ENCODE assay signal across 13 cellular contexts in genomic region chr2:134191835-134192234, GRCh38.
DNase-seq lines count a peak whose midpoint lies in the region; ATAC-seq, FAIRE-seq and TF ChIP-seq lines count a peak whose summit lies in the region.
"Had no signal": no experiment of that assay in that cellular context is flagged by ENCODE, and none has a peak within 500 bp of the region (broad histone marks: within the 10 kb centered on the region; RNA-seq: fewer than 3 reads in every experiment).

No MANE protein-coding gene starts in this region.

- H3K27me3 Mint-ChIP-seq in GM23338 (ENCODE audit: insufficient read depth, low read depth, poor library complexity) = peaks cover under 1% of the 10 kb centered on the region
- H3K27me3 Mint-ChIP-seq: CD4-positive, alpha-beta T cell had no signal

- H3K4me3 ChIP-seq in GM23338 = no peak overlapping the region
- H3K4me3 ChIP-seq in GM12878 = no peak overlapping the region
- H3K4me3 ChIP-seq in kidney (ENCODE audit: low read length in 2 of 2) = no peak overlapping the region
- no peak overlapping the region for H3K4me3 ChIP-seq in mammary epithelial cell (replicated peaks in 1 of 3; ENCODE audit: insufficient read depth in 1 of 3, low read depth in 2 of 3, low read length in 3 of 3)

- TF ChIP-seq POLR2A in GM12878 (IDR thresholded peaks at IDR 0.05; ENCODE audit: low read depth, low read length) = no peak

- H3K9ac ChIP-seq in GM12878 (ENCODE audit: control insufficient read depth, insufficient read depth, low read length) (no peak overlapping the region), kidney (ENCODE audit: low read length in 2 of 2) (no peak overlapping the region), mammary epithelial cell (ENCODE audit: insufficient read depth, low read length) (no peak overlapping the region)

- DNase-seq in GM23338 (ENCODE audit: low spot score) (no peak), GM12878 (ENCODE audit: low read depth, low spot score) (no peak), kidney (peak; percentile 61), Right ventricle myocardium superior (no peak), mammary epithelial cell (no peak), GM10248 (ENCODE audit: extremely low spot score) (no peak), NOMO-1 treated with dmso at 0.1 percent for 144 hours (lab: John Stamatoyannopoulos, UW; ENCODE audit: unreplicated experiment) (no peak)
- DNase-seq: Caco-2; CD4-positive, alpha-beta T cell; DMS153; DMS79; GDM1; HCEC 1CT had no signal

- H3K4me1 Mint-ChIP-seq in GM23338 = peaks cover 20% of the 10 kb centered on the region

- no peak overlapping the region for H3K4me2 ChIP-seq in GM23338
- H3K4me2 ChIP-seq in GM12878 (ENCODE audit: control insufficient read depth, insufficient read depth) = no peak overlapping the region
- no peak overlapping the region for H3K4me2 ChIP-seq in mammary epithelial cell (ENCODE audit: insufficient read depth, low read depth, low read length)

- H3K9me3 Mint-ChIP-seq in GM23338 = peaks cover 4% of the 10 kb centered on the region; the same call in 2 of the 3 replicates

- peaks cover 54% of the 10 kb centered on the region for H3K79me2 ChIP-seq in GM23338 (replicated peaks; ENCODE audit: insufficient read depth)
- H3K79me2 ChIP-seq in GM12878 (ENCODE audit: control insufficient read depth, insufficient read depth, low read length) = peaks cover 87% of the 10 kb centered on the region
- H3K79me2 ChIP-seq in mammary epithelial cell (ENCODE audit: insufficient read depth, low read length) = peaks cover 68% of the 10 kb centered on the region

- H3K27ac Mint-ChIP-seq in GM23338 = peak overlapping the region; percentile 46; the same call in 1 of the 2 replicates
- H3K27ac Mint-ChIP-seq: CD4-positive, alpha-beta T cell had no signal

- H3K4me3 Mint-ChIP-seq in GM23338 = no peak overlapping the region
- H3K4me3 Mint-ChIP-seq: CD4-positive, alpha-beta T cell had no signal

- ATAC-seq in GM23338 (no peak), GM12878 (no peak), Right ventricle myocardium superior (ENCODE audit: poor library complexity) (no peak)

- SMC1A ChIA-PET in GM12878 (lab: Charles Lee; ENCODE audit: uncharacterized antibody, unreplicated experiment) = no interaction called here

- no peak for TF ChIP-seq RAD21 in GM12878 (IDR thresholded peaks at IDR 0.05; ENCODE audit: insufficient read depth, low read depth, low read length)

- in situ Hi-C loops in GM12878 (cut with MboI) = no loop called here
- in situ Hi-C loops in mammary epithelial cell (cut with MboI; ENCODE audit: low sequenced_read_pairs in 2 of 2) = no loop called here

- peaks cover 7% of the 10 kb centered on the region; the same call in 2 of the 3 replicates for H3K36me3 Mint-ChIP-seq in GM23338 (ENCODE audit: low read depth)

- H3K4me1 ChIP-seq in GM23338 (ENCODE audit: insufficient read depth) (no peaks in the 10 kb centered on the region), GM12878 (ENCODE audit: control insufficient read depth, insufficient read depth, low read length) (peaks cover 15% of the 10 kb centered on the region; the same call in 1 of the 2 replicates), kidney (ENCODE audit: control insufficient read depth in 1 of 2, insufficient read depth in 1 of 2, low read depth in 1 of 2, low read length in 2 of 2) (peaks cover 4 to 15% of the 10 kb centered on the region in 2 donors), mammary epithelial cell (ENCODE audit: insufficient read depth, low read length) (peaks cover 16% of the 10 kb centered on the region)

- TF ChIP-seq EP300 in GM12878 (IDR thresholded peaks at IDR 0.05; ENCODE audit: borderline replicate concordance in 1 of 2, control insufficient read depth in 1 of 2, low read depth in 2 of 2, low read length in 2 of 2) = no peak

- TF ChIP-seq CTCF in GM23338 (conservative IDR thresholded peaks at IDR 0.05; ENCODE audit: low read depth in 2 of 2) (no peak), GM12878 (IDR thresholded peaks at IDR 0.05 in 2 of 3, conservative IDR thresholded peaks at IDR 0.05 in 1 of 3; ENCODE audit: control insufficient read depth in 2 of 3, extremely low read depth in 1 of 3, insufficient read depth in 1 of 3, low read depth in 3 of 3, low read length in 3 of 3) (no peak), kidney (IDR thresholded peaks at IDR 0.05; ENCODE audit: borderline replicate concordance, extremely low read depth, insufficient read depth) (no peak), mammary epithelial cell (conservative IDR thresholded peaks at IDR 0.05 in 1 of 2, IDR thresholded peaks at IDR 0.05 in 1 of 2; ENCODE audit: extremely low read depth in 1 of 2, insufficient read depth in 1 of 2, low read depth in 1 of 2, low read length in 2 of 2) (no peak), GM10248 (IDR thresholded peaks at IDR 0.05; ENCODE audit: control extremely low read depth, extremely low read depth, low read depth, missing control alignments) (no peak)

- no peaks in the 10 kb centered on the region for H3F3A ChIP-seq in GM23338 (replicated peaks; ENCODE audit: low read depth)

- WGBS in GM12878 (ENCODE audit: insufficient coverage, insufficient replicate concordance, low lambda C conversion rate, missing lambda C conversion rate) = over 99% methylated on average over 36 of the region's 36 CpGs
- WGBS in mammary epithelial cell (ENCODE audit: low coverage, missing lambda C conversion rate) = 98% methylated on average over 10 of the region's 36 CpGs

- no peaks in the 10 kb centered on the region; the same call in 2 of the 3 replicates for H3K9me3 ChIP-seq in GM12878 (replicated peaks; ENCODE audit: control insufficient read depth, insufficient read depth, low read length)
- H3K9me3 ChIP-seq in kidney (ENCODE audit: control insufficient read depth in 1 of 2, low read length in 2 of 2) = no peaks in the 10 kb centered on the region
- H3K9me3 ChIP-seq in mammary epithelial cell (replicated peaks; ENCODE audit: insufficient read depth, low read length) = no peaks in the 10 kb centered on the region
- H3K9me3 ChIP-seq: Caco-2 had no signal

- peaks cover 5% of the 10 kb centered on the region; the same call in 1 of the 2 replicates for H4K20me1 ChIP-seq in GM23338 (replicated peaks; ENCODE audit: insufficient read depth)
- no peaks in the 10 kb centered on the region; the same call in 1 of the 2 replicates for H4K20me1 ChIP-seq in GM12878 (ENCODE audit: control insufficient read depth, insufficient read depth)
- H4K20me1 ChIP-seq in mammary epithelial cell (ENCODE audit: insufficient read depth, low read length) = no peaks in the 10 kb centered on the region

- no peaks in the 10 kb centered on the region for H3K27me3 ChIP-seq in GM23338 (ENCODE audit: insufficient read depth)
- H3K27me3 ChIP-seq in GM12878 (replicated peaks in 1 of 2; ENCODE audit: control insufficient read depth in 2 of 2, insufficient read depth in 2 of 2, low read length in 1 of 2) = no peaks in the 10 kb centered on the region
- H3K27me3 ChIP-seq in mammary epithelial cell (ENCODE audit: insufficient read depth, low read length) = no peaks in the 10 kb centered on the region

- RAD21 ChIA-PET in GM12878 (lab: Charles Lee; ENCODE audit: unreplicated experiment) = no interaction called here

- BruUV-seq in GM12878 (replicated peaks; lab: Mats Ljungman, UMichigan) (no TSS peak), mammary epithelial cell (replicated peaks; lab: Mats Ljungman, UMichigan) (no TSS peak)

- H3K27ac ChIP-seq in GM23338 (ENCODE audit: low read depth) = no peak overlapping the region
- no peak overlapping the region for H3K27ac ChIP-seq in GM12878 (ENCODE audit: control insufficient read depth, insufficient read depth)
- no peak overlapping the region for H3K27ac ChIP-seq in kidney (ENCODE audit: low read depth in 2 of 2, low read length in 2 of 2)
- no peak overlapping the region for H3K27ac ChIP-seq in mammary epithelial cell (ENCODE audit: insufficient read depth, low read depth, low read length)

- no peak for FAIRE-seq in GM12878 (lab: Jason Lieb, UNC)
- no peak for FAIRE-seq in kidney (lab: Jason Lieb, UNC)

- intact Hi-C loops in GM12878 (cut with micrococcal nuclease; ENCODE audit: unreplicated experiment) (no loop called here), kidney (cut with DNase I) (no loop called here), Right ventricle myocardium superior (cut with DNase I) (no loop called here), mammary epithelial cell (cut with micrococcal nuclease) (no loop called here)

- H3K9me2 ChIP-seq in GM23338 (ENCODE audit: insufficient read depth) = no peaks in the 10 kb centered on the region

- POLR2A ChIA-PET in GM12878 (lab: Charles Lee) (no interaction called here), GM10248 (lab: Yijun Ruan, JAX) (no interaction called here)

- no peak overlapping the region for H2AFZ ChIP-seq in GM23338
- H2AFZ ChIP-seq in GM12878 (ENCODE audit: control insufficient read depth, low read depth, low read length) = no peak overlapping the region
- no peak overlapping the region for H2AFZ ChIP-seq in mammary epithelial cell (ENCODE audit: low read depth, low read length)

- no peaks in the 10 kb centered on the region for H3K36me3 ChIP-seq in GM23338 (ENCODE audit: insufficient read depth)
- peaks cover 4 to 8% of the 10 kb centered on the region in 2 experiments; a peak in 3 of 4 replicates for H3K36me3 ChIP-seq in GM12878 (ENCODE audit: control insufficient read depth in 2 of 2, insufficient read depth in 2 of 2, low read length in 1 of 2)
- H3K36me3 ChIP-seq in kidney (ENCODE audit: control insufficient read depth in 1 of 2, insufficient read depth in 2 of 2, low read length in 2 of 2) = no peaks in the 10 kb centered on the region
- H3K36me3 ChIP-seq in mammary epithelial cell (ENCODE audit: insufficient read depth, low read length) = no peaks in the 10 kb centered on the region

- CTCF ChIA-PET in GM12878 (lab: Yijun Ruan, JAX) = no interaction called here
- CTCF ChIA-PET in mammary epithelial cell (lab: Charles Lee; ENCODE audit: low non-redundant PET) = no interaction called here
- CTCF ChIA-PET in GM10248 (lab: Yijun Ruan, JAX) = interaction anchor here (1.8 kb wide), 1 partner anchor 14 kb away, joined by 7 read pairs; no protein-coding TSS in a partner anchor

- dilution Hi-C loops in mammary epithelial cell (cut with HindIII; ENCODE audit: low sequenced_read_pairs) = no loop called here

TF ChIP-seq in GM23338, 12 proteins besides CTCF, POLR2A, EP300 and RAD21 (continues in another document):
- TF ChIP-seq CREB1 (CRISPR knock-in tag; IDR thresholded peaks at IDR 0.05; ENCODE audit: low read depth) = no peak
- no peak for TF ChIP-seq NANOG (IDR thresholded peaks at IDR 0.05; ENCODE audit: borderline replicate concordance)
- TF ChIP-seq POLR2AphosphoS5 (IDR thresholded peaks at IDR 0.05; ENCODE audit: low read depth) = no peak
- TF ChIP-seq ZNF331 (CRISPR knock-in tag; IDR thresholded peaks at IDR 0.05; ENCODE audit: low read depth) = no peak
